Comparison of ENCODE assay signal across 33 cellular contexts in genomic region chr12:21324551-21324950, GRCh38. TPM values are rescaled to one million over a fixed set of nuclear protein-coding genes. Genes with fewer than 3 reads are reported as not detected.
DNase-seq lines count a peak whose midpoint lies in the region; ATAC-seq, FAIRE-seq and TF ChIP-seq lines count a peak whose summit lies in the region.
"Had no signal": no experiment of that assay in that cellular context is flagged by ENCODE, and none has a peak within 500 bp of the region (broad histone marks: within the 10 kb centered on the region; RNA-seq: fewer than 3 reads in every experiment).

No MANE protein-coding gene starts in this region.

- H3K4me2 ChIP-seq in H9 (ENCODE audit: insufficient read depth, insufficient read length, low read length) (peak overlapping the region; percentile 17), neural progenitor cell (peak overlapping the region; percentile 45), HepG2 (ENCODE audit: low read depth, low read length) (no peak overlapping the region)
- H3K4me2 ChIP-seq: BLaER1, SK-N-SH had no signal

- no peak overlapping the region for H2AK5ac ChIP-seq in H9 (ENCODE audit: insufficient read length, low read length)

- intact Hi-C loops in HepG2 (cut with micrococcal nuclease; ENCODE audit: unreplicated experiment) = no loop called here

- H3K36me3 ChIP-seq in neural progenitor cell (peaks cover 5% of the 10 kb centered on the region), HepG2 (replicated peaks in 1 of 2; ENCODE audit: control insufficient read depth in 1 of 2, insufficient read depth in 2 of 2, low read length in 2 of 2) (no peaks in the 10 kb centered on the region)
- H3K36me3 ChIP-seq: BLaER1, gastroesophageal sphincter, suprapubic skin had no signal

- peaks cover 29 to 37% (median 31%) of the 10 kb centered on the region in 3 experiments for H3K36me3 Mint-ChIP-seq in H9 (ENCODE audit: insufficient read depth in 1 of 3, low read depth in 3 of 3)
- H3K36me3 Mint-ChIP-seq in WTC11 = peaks cover 34% of the 10 kb centered on the region
- H3K36me3 Mint-ChIP-seq in neural progenitor cell = no peaks in the 10 kb centered on the region
- H3K36me3 Mint-ChIP-seq: stimulated activated effector memory CD8-positive, alpha-beta T cell treated with anti-CD3 and anti-CD28 coated beads, Interleukin-12 subunit alpha, Interleukin-12 subunit beta, amount 100 ng/mL, for 72 hours had no signal

- in situ Hi-C loops in HepG2 (cut with HindIII; ENCODE audit: extremely low pct_ligation_motif_present, low pct_unique_long_range_greater_than_20kb) = loop anchor here (25.0 kb wide), 1 partner anchor 363 kb away; no protein-coding TSS in a partner anchor

- no peak for TF ChIP-seq EP300 in HepG2 (IDR thresholded peaks at IDR 0.05; ENCODE audit: low read depth in 2 of 2, low read length in 2 of 2)
- no peak for TF ChIP-seq EP300 in HepG2 (CRISPR knock-in tag; IDR thresholded peaks at IDR 0.05; ENCODE audit: borderline replicate concordance)

- BruUV-seq in HepG2 (replicated peaks; lab: Mats Ljungman, UMichigan) = no TSS peak

- no peak for TF ChIP-seq POLR2A in HepG2 (IDR thresholded peaks at IDR 0.05; ENCODE audit: insufficient read depth in 1 of 2, low read depth in 2 of 2, low read length in 2 of 2)

- H3K9me3 ChIP-seq in H9 (ENCODE audit: control insufficient read depth, low read depth, low read length) (peaks cover 24% of the 10 kb centered on the region), neural progenitor cell (ENCODE audit: low read depth) (no peaks in the 10 kb centered on the region), HepG2 (ENCODE audit: low read length) (peaks cover 30% of the 10 kb centered on the region)
- H3K9me3 ChIP-seq: SK-N-SH had no signal

- no peak overlapping the region for H3T11ph ChIP-seq in H9 (ENCODE audit: low read length)

- no peak overlapping the region for H3K23ac ChIP-seq in H9 (ENCODE audit: insufficient read length, low read depth, low read length)

- no peak overlapping the region for H2BK12ac ChIP-seq in H9 (ENCODE audit: insufficient read length, low read depth, low read length)

- WGBS in H9 (ENCODE audit: extremely low coverage, insufficient read length, low lambda C conversion rate) = no CpG with 5 or more reads among the region's 1 CpG
- WGBS in HepG2 (ENCODE audit: low lambda C conversion rate) = 3% methylated on average over 1 of the region's 1 CpG

- H3K4me1 ChIP-seq in H9 (ENCODE audit: insufficient read depth, low read length) (peaks cover 3% of the 10 kb centered on the region; the same call in 1 of the 2 replicates), neural progenitor cell (peaks cover 15% of the 10 kb centered on the region), HepG2 (ENCODE audit: insufficient read depth, low read length) (no peaks in the 10 kb centered on the region)
- H3K4me1 ChIP-seq: BLaER1, gastroesophageal sphincter, suprapubic skin had no signal

- no peak overlapping the region for H3K4me3 Mint-ChIP-seq in H9
- H3K4me3 Mint-ChIP-seq in WTC11 = peak overlapping the region; percentile 10; the same call in 1 of the 2 replicates
- H3K4me3 Mint-ChIP-seq in neural progenitor cell = no peak overlapping the region
- H3K4me3 Mint-ChIP-seq: activated CD4-positive, alpha-beta memory T cell treated with anti-CD3 and anti-CD28 coated beads, Interleukin-2, amount 10 ng/mL, durations not matched to agents 7 days and 5 days; activated naive CD8-positive, alpha-beta T cell; HFFc6; stimulated activated effector memory CD8-positive, alpha-beta T cell treated with anti-CD3 and anti-CD28 coated beads, Interleukin-12 subunit alpha, Interleukin-12 subunit beta, amount 100 ng/mL, for 72 hours; T-helper 1 cell treated with Interleukin-12 subunit alpha and Interleukin-12 subunit beta and Interleukin-4 antibody, amounts not matched to agents 30 μg/mL and 1 μg/mL, for 36 hours had no signal

- H3K27me3 ChIP-seq in H9 (ENCODE audit: insufficient read depth, low read length) = no peaks in the 10 kb centered on the region
- no peaks in the 10 kb centered on the region for H3K27me3 ChIP-seq in neural progenitor cell
- no peaks in the 10 kb centered on the region for H3K27me3 ChIP-seq in HepG2 (ENCODE audit: control insufficient read depth in 1 of 2, insufficient read depth in 2 of 2, low read length in 2 of 2)
- H3K27me3 ChIP-seq: BLaER1, gastroesophageal sphincter, suprapubic skin had no signal

- ATAC-seq in WTC11 = peak; percentile 99
- ATAC-seq in HG03045 (IDR thresholded peaks at IDR 0.05; ENCODE audit: unreplicated experiment) = no peak
- ATAC-seq in HepG2 = no peak
- ATAC-seq: gastroesophageal sphincter; sciatic nerve; stimulated activated effector memory CD8-positive, alpha-beta T cell treated with anti-CD3 and anti-CD28 coated beads, Interleukin-12 subunit alpha, Interleukin-12 subunit beta, amount 100 ng/mL, for 72 hours had no signal

- H4K20me1 ChIP-seq in H9 (ENCODE audit: control insufficient read depth, insufficient read depth, insufficient read length) (no peaks in the 10 kb centered on the region), neural progenitor cell (ENCODE audit: low read depth) (no peaks in the 10 kb centered on the region), HepG2 (ENCODE audit: insufficient read depth, low read length) (no peaks in the 10 kb centered on the region)
- H4K20me1 ChIP-seq: BLaER1 had no signal

- H3K23me2 ChIP-seq in H9 (ENCODE audit: insufficient read length, low read depth, low read length, poor library complexity, severe bottlenecking) = no peaks in the 10 kb centered on the region

- H3F3A ChIP-seq in neural progenitor cell (ENCODE audit: low read depth) = no peaks in the 10 kb centered on the region

- POLR2A ChIA-PET in WTC11 (lab: Charles Lee) = interaction anchor here (0.6 kb wide), 1 partner anchor 1893 kb away, joined by 3 read pairs; no protein-coding TSS in a partner anchor
- POLR2A ChIA-PET in HepG2 (lab: Yijun Ruan, JAX) = no interaction called here

- H4K91ac ChIP-seq in H9 (ENCODE audit: insufficient read length, low read depth, low read length) = no peak overlapping the region

- H3K4me3 ChIP-seq in neural progenitor cell = peak overlapping the region; percentile 6
- H3K4me3 ChIP-seq in HepG2 (replicated peaks in 1 of 3; ENCODE audit: insufficient read depth in 1 of 3, low read depth in 2 of 3, low read length in 3 of 3) = no peak overlapping the region
- H3K4me3 ChIP-seq: BLaER1, gastroesophageal sphincter, lung, suprapubic skin had no signal

- H3K27ac Mint-ChIP-seq in H9 = peak overlapping the region; percentile 59 to 98 (median 88); a peak in 5 of 7 replicates
- H3K27ac Mint-ChIP-seq in WTC11 = peak overlapping the region; percentile 99
- H3K27ac Mint-ChIP-seq in neural progenitor cell = no peak overlapping the region
- H3K27ac Mint-ChIP-seq: activated CD4-positive, alpha-beta memory T cell treated with anti-CD3 and anti-CD28 coated beads, Interleukin-2, amount 10 ng/mL, durations not matched to agents 7 days and 5 days; activated naive CD8-positive, alpha-beta T cell; activated T-helper 2 cell treated with anti-CD3 and anti-CD28 coated beads, Interferon-gamma antibody, Interleukin-2, Interleukin-4, amounts not matched to agents 10 μg/mL and 5 μg/mL and 100 μg/mL, durations not matched to agents 14 hours and 24 hours and 36 hours; HFFc6; stimulated activated effector memory CD8-positive, alpha-beta T cell treated with anti-CD3 and anti-CD28 coated beads, Interleukin-12 subunit alpha, Interleukin-12 subunit beta, amount 100 ng/mL, for 72 hours; T-helper 1 cell treated with Interleukin-12 subunit alpha and Interleukin-12 subunit beta and Interleukin-4 antibody, amounts not matched to agents 30 μg/mL and 1 μg/mL, for 36 hours had no signal

- H3K4ac ChIP-seq in H9 (ENCODE audit: low read depth, low read length) = no peak overlapping the region

- CTCF ChIA-PET in WTC11 (lab: Charles Lee) = interaction anchor here (1.0 kb wide), 1 partner anchor 11 kb away, joined by 4 read pairs; no protein-coding TSS in a partner anchor
- CTCF ChIA-PET in HepG2 (lab: Yijun Ruan, JAX; ENCODE audit: low intra/inter-chr PET ratio, low total read pairs) = no interaction called here

- peak; percentile 39 for DNase-seq in H9
- no peak for DNase-seq in WTC11 (ENCODE audit: low spot score)
- DNase-seq in iPS DF 4.7 (ENCODE audit: extremely low read depth, low spot score) = peak; percentile 68
- DNase-seq in neural progenitor cell (ENCODE audit: low spot score) = peak; percentile 64
- DNase-seq in DMS153 (lab: John Stamatoyannopoulos, UW) = no peak
- no peak for DNase-seq in OCI-M1 (lab: John Stamatoyannopoulos, UW)
- DNase-seq in HepG2 (ENCODE audit: low spot score) = no peak
- DNase-seq: activated CD4-positive, alpha-beta memory T cell treated with anti-CD3 and anti-CD28 coated beads, Interleukin-2, amount 10 ng/mL, durations not matched to agents 7 days and 5 days; activated CD4-positive, CD25-positive, alpha-beta regulatory T cell treated with anti-CD3 and anti-CD28 coated beads, Interleukin-2, amount 50 U/mL, for 72 hours; aorta; central memory CD4-positive, alpha-beta T cell; COR-L47; dermis blood vessel endothelial cell; DMS79 treated with DMSO at 0.1 percent for 48 hours; HFFc6; kidney glomerular epithelial cell; NCI-H1092; NCI-H187 treated with DMSO at 0.1 percent for 48 hours; NCI-H446; SK-N-SH; stimulated activated CD4-positive, alpha-beta T cell treated with anti-CD3 and anti-CD28 coated beads, Interleukin-4, amount 100 ng/mL, for 24 hours had no signal

- H4K8ac ChIP-seq in H9 (replicated peaks; ENCODE audit: insufficient read length, low read depth, low read length) = no peak overlapping the region

- no peak for TF ChIP-seq RAD21 in HepG2 (CRISPR knock-in tag; IDR thresholded peaks at IDR 0.05)

- H2BK20ac ChIP-seq in H9 (ENCODE audit: low read depth, low read length, poor library complexity, severe bottlenecking) = no peak overlapping the region

- no peak overlapping the region for H4K5ac ChIP-seq in H9 (ENCODE audit: insufficient read length, low read depth, low read length)

- H2BK120ac ChIP-seq in H9 (ENCODE audit: low read depth, low read length, poor library complexity, severe bottlenecking) = no peak overlapping the region

- H2BK5ac ChIP-seq in H9 (ENCODE audit: insufficient read length, low read length) = no peak overlapping the region

- H2BK15ac ChIP-seq in H9 (ENCODE audit: low read depth, low read length) = no peak overlapping the region

- no peak for TF ChIP-seq CTCF in H9 (conservative IDR thresholded peaks at IDR 0.05)
- no peak for TF ChIP-seq CTCF in WTC11 (IDR thresholded peaks at IDR 0.05)
- TF ChIP-seq CTCF in neural progenitor cell (IDR thresholded peaks at IDR 0.05) = no peak
- no peak for TF ChIP-seq CTCF in HepG2 (CRISPR knock-in tag; IDR thresholded peaks at IDR 0.05)

- H3K56ac ChIP-seq in H9 (ENCODE audit: insufficient read length, low read depth, low read length) = no peak overlapping the region

- H3K18ac ChIP-seq in H9 (ENCODE audit: insufficient read length, low read depth, low read length) = no peak overlapping the region

- H2AFZ ChIP-seq in H9 (ENCODE audit: low read length) (no peak overlapping the region), neural progenitor cell (replicated peaks) (no peak overlapping the region), HepG2 (ENCODE audit: low read length) (no peak overlapping the region)

- H3K4me1 Mint-ChIP-seq in H9 (peaks cover 22 to 24% of the 10 kb centered on the region in 2 experiments), WTC11 (peaks cover 24% of the 10 kb centered on the region), neural progenitor cell (no peaks in the 10 kb centered on the region)
- H3K4me1 Mint-ChIP-seq: activated CD4-positive, alpha-beta memory T cell treated with anti-CD3 and anti-CD28 coated beads, Interleukin-2, amount 10 ng/mL, durations not matched to agents 7 days and 5 days; stimulated activated effector memory CD8-positive, alpha-beta T cell treated with anti-CD3 and anti-CD28 coated beads, Interleukin-12 subunit alpha, Interleukin-12 subunit beta, amount 100 ng/mL, for 72 hours had no signal

- H3K9me3 Mint-ChIP-seq in H9 (peaks cover 37 to 38% of the 10 kb centered on the region in 2 experiments), WTC11 (peaks cover 36% of the 10 kb centered on the region), neural progenitor cell (peaks cover 17% of the 10 kb centered on the region)

- H3K79me2 ChIP-seq in H9 (ENCODE audit: insufficient read depth, low read length) (no peaks in the 10 kb centered on the region), neural progenitor cell (ENCODE audit: low read depth) (no peaks in the 10 kb centered on the region), HepG2 (ENCODE audit: insufficient read depth, low read length) (no peaks in the 10 kb centered on the region)

- no peak overlapping the region for H3K9ac ChIP-seq in H9 (ENCODE audit: extremely low read depth, insufficient read length, low read length)
- no peak overlapping the region for H3K9ac ChIP-seq in neural progenitor cell
- no peak overlapping the region for H3K9ac ChIP-seq in HepG2 (ENCODE audit: insufficient read depth, low read depth, low read length)
- H3K9ac ChIP-seq: BLaER1, SK-N-SH had no signal

- H3K27ac ChIP-seq in H9 (ENCODE audit: insufficient read length, low read depth, low read length) (peak overlapping the region; percentile 83), neural progenitor cell (no peak overlapping the region), HepG2 (ENCODE audit: extremely low read length, insufficient read depth, low read length) (no peak overlapping the region)
- H3K27ac ChIP-seq: BLaER1, gastroesophageal sphincter, suprapubic skin had no signal

- FAIRE-seq in HepG2 (lab: Jason Lieb, UNC) = no peak

- no peaks in the 10 kb centered on the region for H3K79me1 ChIP-seq in H9 (ENCODE audit: insufficient read depth, low read depth, low read length, poor library complexity, severe bottlenecking)

- no peak overlapping the region for H3K14ac ChIP-seq in H9 (ENCODE audit: insufficient read depth, low read length)

- H3K27me3 Mint-ChIP-seq in H9 (ENCODE audit: low read depth) = no peaks in the 10 kb centered on the region
- no peaks in the 10 kb centered on the region; the same call in 1 of the 2 replicates for H3K27me3 Mint-ChIP-seq in WTC11 (ENCODE audit: low read depth)
- peaks cover 2% of the 10 kb centered on the region for H3K27me3 Mint-ChIP-seq in neural progenitor cell (ENCODE audit: insufficient read depth, low read depth)
- H3K27me3 Mint-ChIP-seq: activated CD4-positive, alpha-beta memory T cell treated with anti-CD3 and anti-CD28 coated beads, Interleukin-2, amount 10 ng/mL, durations not matched to agents 7 days and 5 days had no signal

RNA-seq across cellular contexts. Expression of gene SLCO1A2, which starts 10.2 kb away (rescaled TPM):
- 10.3 and 10.6 TPM in 2 replicates for total RNA-seq in H9 (2021)
- 9.9 to 13.9 TPM (median 11.5 TPM) in 3 replicates for total RNA-seq in WTC11 (2021)
- 16.2 and 23.9 TPM in 2 replicates for total RNA-seq in neural progenitor cell (ENCODE audit: low replicate concordance)
- not detected in 2 replicates for total RNA-seq in HepG2 (2016; rRNA removed; fragmentation: Illumina TruSeq; extraction: Trizol)
- not detected in 2 replicates for total RNA-seq in HepG2 (2016; cell fraction: cytosol; rRNA removed; fragmentation: Illumina TruSeq; extraction: Trizol; ENCODE audit: low read depth)
- not detected in 2 replicates for total RNA-seq in HepG2 (2016; cell fraction: insoluble cytoplasmic fraction; rRNA removed; fragmentation: Illumina TruSeq; extraction: Trizol)
- not detected in 2 replicates for total RNA-seq in HepG2 (2016; cell fraction: membrane; rRNA removed; fragmentation: Illumina TruSeq; extraction: Trizol)
- not detected in 2 replicates for total RNA-seq in HepG2 (2016; cell fraction: nucleus; rRNA removed; fragmentation: Illumina TruSeq; extraction: Trizol)
- polyA plus RNA-seq in HepG2 (2011; rRNA removed) = not detected in 2 replicates
- polyA plus RNA-seq in HepG2 (2011; cell fraction: cytosol; rRNA removed) = not detected in 2 replicates
- polyA plus RNA-seq in HepG2 (2011; cell fraction: nucleus; rRNA removed) = not detected in 2 replicates
- polyA plus RNA-seq in HepG2 (2012) = not detected in 2 replicates
- not detected in 2 replicates for polyA plus RNA-seq in HepG2 (2016; cell fraction: cytosol; fragmentation: Illumina TruSeq; extraction: Trizol; ENCODE audit: low read depth)
- not detected in 2 replicates for polyA plus RNA-seq in HepG2 (2016; cell fraction: insoluble cytoplasmic fraction; fragmentation: Illumina TruSeq; extraction: Trizol; ENCODE audit: low read depth)
- not detected in 2 replicates for polyA plus RNA-seq in HepG2 (2016; cell fraction: membrane; fragmentation: Illumina TruSeq; extraction: Trizol; ENCODE audit: low read depth)
- not detected in 2 replicates for polyA plus RNA-seq in HepG2 (2016; cell fraction: nucleus; fragmentation: Illumina TruSeq; extraction: Trizol; ENCODE audit: insufficient read depth, low read depth)
- 0.60 TPM in 1 of 2 replicates, not detected in the other for polyA minus RNA-seq in HepG2 (2011; rRNA and poly(A)+ RNA removed; ENCODE audit: low replicate concordance)
- not detected in 2 replicates for polyA minus RNA-seq in HepG2 (2011; cell fraction: cytosol; rRNA and poly(A)+ RNA removed)
- not detected in 2 replicates for polyA minus RNA-seq in HepG2 (2011; cell fraction: nucleus; rRNA and poly(A)+ RNA removed)
- total RNA-seq: activated CD4-positive, alpha-beta memory T cell treated with anti-CD3 and anti-CD28 coated beads, Interleukin-2, amount 10 ng/mL, durations not matched to agents 7 days and 5 days; activated T-helper 2 cell treated with anti-CD3 and anti-CD28 coated beads, Interferon-gamma antibody, Interleukin-2, Interleukin-4, amounts not matched to agents 10 μg/mL and 5 μg/mL and 100 μg/mL, durations not matched to agents 14 hours and 24 hours and 36 hours; aorta; HFFc6; posterior vena cava; suprapubic skin; urinary bladder had no signal
- polyA plus RNA-seq: aorta, urinary bladder had no signal

RNA-seq across cellular contexts. Expression of gene IAPP, which starts 48.2 kb away (rescaled TPM):
- total RNA-seq in H9 (2021) (not detected in 2 replicates), WTC11 (2021) (not detected in 3 replicates), neural progenitor cell (ENCODE audit: low replicate concordance) (0.15 and 0.92 TPM in 2 replicates), HepG2 (2016; rRNA removed; fragmentation: Illumina TruSeq; extraction: Trizol) (not detected in 2 replicates)
- not detected in 2 replicates for total RNA-seq in HepG2 (2016; cell fraction: cytosol; rRNA removed; fragmentation: Illumina TruSeq; extraction: Trizol; ENCODE audit: low read depth)
- total RNA-seq in HepG2 (2016; cell fraction: insoluble cytoplasmic fraction; rRNA removed; fragmentation: Illumina TruSeq; extraction: Trizol) = not detected in 2 replicates
- not detected in 2 replicates for total RNA-seq in HepG2 (2016; cell fraction: membrane; rRNA removed; fragmentation: Illumina TruSeq; extraction: Trizol)
- total RNA-seq in HepG2 (2016; cell fraction: nucleus; rRNA removed; fragmentation: Illumina TruSeq; extraction: Trizol) = not detected in 2 replicates
- polyA plus RNA-seq in HepG2 (2011; rRNA removed) = not detected in 2 replicates
- polyA plus RNA-seq in HepG2 (2011; cell fraction: cytosol; rRNA removed) = not detected in 2 replicates
- not detected in 2 replicates for polyA plus RNA-seq in HepG2 (2011; cell fraction: nucleus; rRNA removed)
- polyA plus RNA-seq in HepG2 (2012) = not detected in 2 replicates
- polyA plus RNA-seq in HepG2 (2016; cell fraction: cytosol; fragmentation: Illumina TruSeq; extraction: Trizol; ENCODE audit: low read depth) = not detected in 2 replicates
- not detected in 2 replicates for polyA plus RNA-seq in HepG2 (2016; cell fraction: insoluble cytoplasmic fraction; fragmentation: Illumina TruSeq; extraction: Trizol; ENCODE audit: low read depth)
- polyA plus RNA-seq in HepG2 (2016; cell fraction: membrane; fragmentation: Illumina TruSeq; extraction: Trizol; ENCODE audit: low read depth) = not detected in 2 replicates
- polyA plus RNA-seq in HepG2 (2016; cell fraction: nucleus; fragmentation: Illumina TruSeq; extraction: Trizol; ENCODE audit: insufficient read depth, low read depth) = not detected in 2 replicates
- polyA minus RNA-seq in HepG2 (2011; rRNA and poly(A)+ RNA removed; ENCODE audit: low replicate concordance) = not detected in 2 replicates
- polyA minus RNA-seq in HepG2 (2011; cell fraction: cytosol; rRNA and poly(A)+ RNA removed) = not detected in 2 replicates
- polyA minus RNA-seq in HepG2 (2011; cell fraction: nucleus; rRNA and poly(A)+ RNA removed) = not detected in 2 replicates
- total RNA-seq: activated CD4-positive, alpha-beta memory T cell treated with anti-CD3 and anti-CD28 coated beads, Interleukin-2, amount 10 ng/mL, durations not matched to agents 7 days and 5 days; activated T-helper 2 cell treated with anti-CD3 and anti-CD28 coated beads, Interferon-gamma antibody, Interleukin-2, Interleukin-4, amounts not matched to agents 10 μg/mL and 5 μg/mL and 100 μg/mL, durations not matched to agents 14 hours and 24 hours and 36 hours; aorta; dermis blood vessel endothelial cell; gastroesophageal sphincter; HFFc6; lung; posterior vena cava; sciatic nerve; suprapubic skin; urinary bladder had no signal
- polyA plus RNA-seq: SK-N-SH, urinary bladder had no signal

Comparison
In these comparisons a context has a peak if more than half of its experiments do, and no peak if none do; other contexts are left out.
1. DNase-seq: peak in H9 (single experiment), iPS DF 4.7 (single experiment) and neural progenitor cell (single experiment); none in WTC11 (single experiment), DMS153 (single experiment), OCI-M1 (single experiment) and HepG2 (single experiment).